In genomic region chr21:44299085-44299457, GRCh38 we compare ENCODE assay signal across 1 cellular context.
TF ChIP-seq lines count a peak whose summit lies in the region.

No MANE protein-coding gene starts in this region.

TF ChIP-seq in GM12878, 131 proteins besides CTCF, POLR2A, EP300 and RAD21 (continued from another document):
- TF ChIP-seq BCLAF1 (IDR thresholded peaks at IDR 0.05): no peak
- TF ChIP-seq CHD2 (IDR thresholded peaks at IDR 0.05; ENCODE audit: borderline replicate concordance, low read depth, low read length): no peak
- TF ChIP-seq PRDM15 (CRISPR knock-in tag; IDR thresholded peaks at IDR 0.05): no peak
